ENCODE assay signal across 8 cellular contexts in the genomic region with DNA sequence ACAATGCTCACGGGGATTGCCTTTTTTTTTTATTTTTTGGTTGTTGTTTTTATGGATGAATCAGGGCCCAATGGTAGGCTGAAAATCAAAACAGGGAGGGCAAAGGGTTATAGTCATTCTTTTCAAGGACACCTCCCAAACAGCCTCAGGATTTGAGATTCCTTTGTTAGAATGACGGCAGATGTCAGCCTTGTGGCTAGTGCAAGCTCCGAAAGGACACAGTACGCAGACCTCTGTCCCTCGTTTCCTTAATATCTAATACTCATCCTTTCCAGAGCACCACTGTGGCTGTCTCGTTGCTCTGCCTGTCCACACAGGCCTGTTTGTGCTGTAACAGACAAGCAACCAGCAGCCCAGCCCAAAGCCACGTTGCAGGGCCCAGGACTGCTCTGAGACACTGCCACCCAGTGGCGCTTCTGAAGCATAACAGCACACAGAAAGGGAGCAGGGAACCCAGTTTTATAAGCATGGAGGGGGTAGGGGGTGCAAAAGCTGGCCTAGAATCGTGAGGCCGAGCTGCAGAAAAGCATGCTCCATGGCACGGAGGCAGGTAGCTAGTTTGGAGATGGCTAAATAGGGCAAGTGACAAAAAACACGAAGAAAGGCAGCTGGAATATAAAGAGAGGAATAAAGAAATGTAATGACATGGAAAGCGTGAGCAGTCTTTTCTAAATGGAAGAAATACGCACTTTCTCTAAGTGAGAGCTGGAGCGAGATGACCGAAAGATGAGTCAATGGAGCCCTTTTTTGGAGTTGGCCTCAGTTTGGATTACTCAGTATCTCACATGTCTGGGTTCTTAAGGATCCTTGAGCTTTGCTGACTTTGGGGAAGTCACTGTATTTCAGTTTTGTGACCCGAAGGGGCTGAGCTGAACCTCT. TPM values are rescaled to one million over a fixed set of nuclear protein-coding genes. Genes with fewer than 3 reads are reported as not detected.
DNase-seq lines count a peak whose midpoint lies in the region; ATAC-seq and TF ChIP-seq lines count a peak whose summit lies in the region.

No MANE protein-coding gene starts in this region.

- H3K4me1 ChIP-seq in SJSA1 (replicated peaks) (peaks cover 49% of the 10 kb centered on the region), tibial artery (peaks cover 6 to 63% (median 57%) of the 10 kb centered on the region in 4 donors)

- 0 out of 2 replicates have a peak overlapping the region, but pooled peaks have one; percentile 24 for H3K4me3 ChIP-seq in MG63
- H3K4me3 ChIP-seq in SJSA1 = no peak overlapping the region
- no peak overlapping the region for H3K4me3 ChIP-seq in tibial artery

- no peak overlapping the region for H3K4me3 Mint-ChIP-seq in activated naive CD8-positive, alpha-beta T cell
- peak overlapping the region; percentile 31 for H3K4me3 Mint-ChIP-seq in osteocyte (ENCODE audit: unreplicated experiment)

- ATAC-seq in GM21786 (IDR thresholded peaks at IDR 0.05; ENCODE audit: unreplicated experiment) = peak; percentile 75
- peak; percentile 81 for ATAC-seq in Right ventricle myocardium inferior

- peaks cover 2% of the 10 kb centered on the region for H3K4me1 Mint-ChIP-seq in activated naive CD8-positive, alpha-beta T cell (ENCODE audit: low read depth)
- H3K4me1 Mint-ChIP-seq in osteocyte (ENCODE audit: unreplicated experiment) = peaks cover 60% of the 10 kb centered on the region

- intact Hi-C loops in Right ventricle myocardium inferior (cut with DNase I) (loop anchor here (5.0 kb wide), 1 partner anchor 177 kb away; no protein-coding TSS in a partner anchor), tibial artery (cut with DNase I; ENCODE audit: low total_unique reads) (loop anchor here (5.0 kb wide), 2 partner anchors 63 to 398 kb away; a partner anchor contains a TSS)

- no peaks in the 10 kb centered on the region for H3K36me3 Mint-ChIP-seq in activated naive CD8-positive, alpha-beta T cell
- H3K36me3 Mint-ChIP-seq in osteocyte (ENCODE audit: unreplicated experiment) = no peaks in the 10 kb centered on the region

- H3K9me3 ChIP-seq in MG63 (no peaks in the 10 kb centered on the region), SJSA1 (replicated peaks) (no peaks in the 10 kb centered on the region), tibial artery (no peaks in the 10 kb centered on the region)

- DNase-seq in DMS 273 treated with DMSO at 0.1 percent for 48 hours (lab: John Stamatoyannopoulos, UW) (peak; percentile 45), MG63 (peak; percentile 83), SJSA1 (ENCODE audit: low read depth in 1 of 2, low spot score in 2 of 2) (peak; percentile 74 to 83), Right ventricle myocardium inferior (ENCODE audit: missing footprints) (peak; percentile 89), osteocyte (ENCODE audit: extremely low spot score, unreplicated experiment) (peak; percentile 91), tibial artery (peak; percentile 85 to 90)

- TF ChIP-seq CTCF in osteocyte (IDR thresholded peaks at IDR 0.05) (peak; percentile 97), tibial artery (IDR thresholded peaks at IDR 0.05) (peak; percentile 92 to 94)

- H3K36me3 ChIP-seq in MG63 (no peaks in the 10 kb centered on the region), SJSA1 (no peaks in the 10 kb centered on the region), tibial artery (no peaks in the 10 kb centered on the region)

- H3K27ac ChIP-seq in SJSA1 = peak overlapping the region; percentile 87
- peak overlapping the region; percentile 87 to 93 for H3K27ac ChIP-seq in tibial artery

- no peaks in the 10 kb centered on the region for H3K9me3 Mint-ChIP-seq in activated naive CD8-positive, alpha-beta T cell (ENCODE audit: low read depth)
- H3K9me3 Mint-ChIP-seq in osteocyte (ENCODE audit: unreplicated experiment) = no peaks in the 10 kb centered on the region

- H3K27me3 ChIP-seq in MG63 (no peaks in the 10 kb centered on the region), SJSA1 (replicated peaks) (no peaks in the 10 kb centered on the region), tibial artery (no peaks in the 10 kb centered on the region)

- peaks cover 2% of the 10 kb centered on the region for H3K27me3 Mint-ChIP-seq in activated naive CD8-positive, alpha-beta T cell
- H3K27me3 Mint-ChIP-seq in osteocyte (ENCODE audit: unreplicated experiment) = no peaks in the 10 kb centered on the region

- peak overlapping the region; percentile 52 for H3K27ac Mint-ChIP-seq in activated naive CD8-positive, alpha-beta T cell
- H3K27ac Mint-ChIP-seq in osteocyte (ENCODE audit: unreplicated experiment) = peak overlapping the region; percentile 98

RNA-seq across cellular contexts. Expression of a gene that starts 40.7 kb away (rescaled TPM):
- 1.1 and 5.7 TPM in 2 replicates for total RNA-seq in MG63 (2014; rRNA removed; shearing (Covaris generic); ENCODE audit: low replicate concordance)
- not detected in 2 replicates for total RNA-seq in SJSA1 (2014; rRNA removed; shearing (Covaris generic))
- total RNA-seq in Right ventricle myocardium inferior = 4.7 TPM
- total RNA-seq in osteocyte = 2.0 and 2.7 TPM in 2 replicates
